8 cellular contexts compared by ENCODE assay signal in genomic region chr12:92927436-92928116, GRCh38. TPM values are rescaled to one million over a fixed set of nuclear protein-coding genes. Genes with fewer than 3 reads are reported as not detected.
A peak's percentile ranks its signal among the peaks of the same experiment; 100 is the strongest.
DNase-seq lines count a peak whose midpoint lies in the region; ATAC-seq, FAIRE-seq and TF ChIP-seq lines count a peak whose summit lies in the region.

No MANE protein-coding gene starts in this region.

- H3F3A ChIP-seq in GM23248 (ENCODE audit: insufficient read depth) (peaks cover 42% of the 10 kb centered on the region), neural cell (ENCODE audit: insufficient read depth, low read length, poor library complexity, severe bottlenecking) (no peaks in the 10 kb centered on the region)

- H4K20me1 ChIP-seq in GM23248 (ENCODE audit: insufficient read depth) (peaks cover 4% of the 10 kb centered on the region; the same call in 1 of the 2 replicates), neural cell (ENCODE audit: insufficient read depth) (no peaks in the 10 kb centered on the region)

- peak overlapping the region; percentile 83 for H3K4me3 ChIP-seq in CD4-positive, CD25-positive, alpha-beta regulatory T cell (ENCODE audit: low read depth, low read length)
- H3K4me3 ChIP-seq in GM23248 = peak overlapping the region; percentile 83
- H3K4me3 ChIP-seq in endocrine pancreas (ENCODE audit: control insufficient read depth, insufficient read depth, low read length) = peak overlapping the region; percentile 79
- H3K4me3 ChIP-seq in neural cell (ENCODE audit: low read length) = peak overlapping the region; percentile 79

- H3K9ac ChIP-seq in GM23248 (peak overlapping the region; percentile 95), endocrine pancreas (ENCODE audit: control insufficient read depth, insufficient read depth, low read length) (no peak overlapping the region), neural cell (ENCODE audit: low read length) (peak overlapping the region; percentile 78)

- H3K4me1 Mint-ChIP-seq in CD4-positive, CD25-positive, alpha-beta regulatory T cell = peaks cover 16 to 44% (median 32%) of the 10 kb centered on the region in 4 donors

- H3K79me2 ChIP-seq in GM23248 (ENCODE audit: insufficient read depth) = peaks cover 58% of the 10 kb centered on the region
- peaks cover 15% of the 10 kb centered on the region for H3K79me2 ChIP-seq in neural cell (replicated peaks; ENCODE audit: insufficient read depth, low read length)

- H3K36me3 ChIP-seq in CD4-positive, CD25-positive, alpha-beta regulatory T cell (ENCODE audit: control insufficient read depth, insufficient read depth, low read length) = no peaks in the 10 kb centered on the region
- H3K36me3 ChIP-seq in GM23248 (ENCODE audit: low read depth) = no peaks in the 10 kb centered on the region
- no peaks in the 10 kb centered on the region for H3K36me3 ChIP-seq in endocrine pancreas (ENCODE audit: control insufficient read depth, insufficient read depth, low read length)
- H3K36me3 ChIP-seq in neural cell (ENCODE audit: insufficient read depth, low read length) = no peaks in the 10 kb centered on the region

- no peak for TF ChIP-seq RAD21 in neural cell (conservative IDR thresholded peaks at IDR 0.05)

- H3K27ac Mint-ChIP-seq in CD4-positive, CD25-positive, alpha-beta regulatory T cell = peak overlapping the region; percentile 90 to 98 (median 93)

- no peaks in the 10 kb centered on the region for H3K27me3 Mint-ChIP-seq in CD4-positive, CD25-positive, alpha-beta regulatory T cell

- peaks cover 8% of the 10 kb centered on the region for H3K36me3 Mint-ChIP-seq in CD4-positive, CD25-positive, alpha-beta regulatory T cell

- no peaks in the 10 kb centered on the region for H3K27me3 ChIP-seq in CD4-positive, CD25-positive, alpha-beta regulatory T cell (ENCODE audit: control insufficient read depth, insufficient read depth, low read length)
- H3K27me3 ChIP-seq in GM23248 (replicated peaks; ENCODE audit: insufficient read depth) (no peaks in the 10 kb centered on the region), endocrine pancreas (ENCODE audit: control insufficient read depth, insufficient read depth, low read length) (no peaks in the 10 kb centered on the region), neural cell (ENCODE audit: insufficient read depth, low read depth, low read length) (no peaks in the 10 kb centered on the region)

- intact Hi-C loops in sciatic nerve (cut with DNase I) = no loop called here

- no peak for TF ChIP-seq EP300 in neural cell (conservative IDR thresholded peaks at IDR 0.05; ENCODE audit: poor library complexity, severe bottlenecking)

- in situ Hi-C loops in GM23248 (cut with MboI) = no loop called here

- WGBS in GM23248 (ENCODE audit: low coverage in 1 of 2, low lambda C conversion rate in 2 of 2, missing lambda C conversion rate in 2 of 2), 2 experiments = 0 to 2% methylated on average over 7 of the region's 7 CpGs

- peaks cover 30% of the 10 kb centered on the region for H3K4me1 ChIP-seq in CD4-positive, CD25-positive, alpha-beta regulatory T cell (ENCODE audit: control insufficient read depth, insufficient read depth, low read length, poor library complexity, severe bottlenecking)
- H3K4me1 ChIP-seq in GM23248 (ENCODE audit: insufficient read depth) = peaks cover 35% of the 10 kb centered on the region
- H3K4me1 ChIP-seq in endocrine pancreas (ENCODE audit: control insufficient read depth, insufficient read depth, low read length) = peaks cover 10% of the 10 kb centered on the region

- peak overlapping the region; percentile 86 to 92 (median 90) for H3K4me3 Mint-ChIP-seq in CD4-positive, CD25-positive, alpha-beta regulatory T cell

- TF ChIP-seq CTCF in neural cell (IDR thresholded peaks at IDR 0.05; ENCODE audit: poor library complexity, severe bottlenecking) = no peak

- peak overlapping the region; percentile 75; the same call in 1 of the 2 replicates for H2AFZ ChIP-seq in GM23248
- H2AFZ ChIP-seq in neural cell (ENCODE audit: low read depth, low read length) = no peak overlapping the region

- H3K27ac ChIP-seq in CD4-positive, CD25-positive, alpha-beta regulatory T cell (ENCODE audit: insufficient read depth, low read length, poor library complexity, severe bottlenecking) = peak overlapping the region; percentile 92
- peak overlapping the region; percentile 89 for H3K27ac ChIP-seq in GM23248
- no peak overlapping the region for H3K27ac ChIP-seq in neural cell (ENCODE audit: low read length)

- DNase-seq in CD4-positive, CD25-positive, alpha-beta regulatory T cell = peak in 2 of 3 donors; percentile 40 to 57
- DNase-seq in GM23248 (peak; percentile 88), RCC 7860 (ENCODE audit: low spot score) (peak; percentile 76), ureter (ENCODE audit: low spot score) (no peak), sciatic nerve (ENCODE audit: low spot score) (no peak)

- H3K4me2 ChIP-seq in GM23248 (ENCODE audit: unreplicated experiment) = peak overlapping the region; percentile 100
- H3K4me2 ChIP-seq in neural cell (ENCODE audit: low read length) = peak overlapping the region; percentile 84

- FAIRE-seq in RCC 7860 (lab: Jason Lieb, UNC) = peak; percentile 83

- H3K9me3 ChIP-seq in CD4-positive, CD25-positive, alpha-beta regulatory T cell (ENCODE audit: control insufficient read depth in 2 of 2, low read length in 2 of 2) = no peaks in the 10 kb centered on the region
- no peaks in the 10 kb centered on the region for H3K9me3 ChIP-seq in GM23248 (ENCODE audit: low read depth)
- no peaks in the 10 kb centered on the region for H3K9me3 ChIP-seq in endocrine pancreas (ENCODE audit: control insufficient read depth, low read length)
- no peaks in the 10 kb centered on the region for H3K9me3 ChIP-seq in neural cell (ENCODE audit: low read length)

- H3K9me2 ChIP-seq in GM23248 (ENCODE audit: insufficient read depth) (no peaks in the 10 kb centered on the region), neural cell (ENCODE audit: insufficient read depth, low read length) (no peaks in the 10 kb centered on the region)

- no peak for ATAC-seq in CD4-positive, CD25-positive, alpha-beta regulatory T cell (ENCODE audit: low read depth in 2 of 2)
- no peak for ATAC-seq in HG02623 (IDR thresholded peaks at IDR 0.05; ENCODE audit: unreplicated experiment)
- no peak for ATAC-seq in sciatic nerve

- peaks cover 0 to 1% (median 0%) of the 10 kb centered on the region in 7 donors for H3K9me3 Mint-ChIP-seq in CD4-positive, CD25-positive, alpha-beta regulatory T cell

TF ChIP-seq in neural cell, 6 proteins besides CTCF, POLR2A, EP300 and RAD21:
- TF ChIP-seq REST (IDR thresholded peaks at IDR 0.05; ENCODE audit: borderline replicate concordance) = no peak
- no peak for TF ChIP-seq POLR2AphosphoS5 (IDR thresholded peaks at IDR 0.05)
- TF ChIP-seq TAF1 (IDR thresholded peaks at IDR 0.05; ENCODE audit: low read depth) = no peak
- TF ChIP-seq EZH2 (IDR thresholded peaks at IDR 0.05; ENCODE audit: borderline replicate concordance, insufficient read depth, low read length, poor library complexity, severe bottlenecking) = no peak
- TF ChIP-seq SMC3 (conservative IDR thresholded peaks at IDR 0.05; ENCODE audit: poor library complexity) = no peak
- TF ChIP-seq MXI1 (conservative IDR thresholded peaks at IDR 0.05; ENCODE audit: poor library complexity, severe bottlenecking) = no peak

RNA-seq across cellular contexts. Expression of gene EEA1, which starts 1.5 kb away (rescaled TPM):
- 11.8 TPM for total RNA-seq in CD4-positive, CD25-positive, alpha-beta regulatory T cell
- 1 to 10 TPM; 5.8 to 9.0 (median 6.6) TPM for polyA plus RNA-seq in CD4-positive, CD25-positive, alpha-beta regulatory T cell
- 16.9 and 17.8 TPM in 2 replicates for total RNA-seq in GM23248 (2014; rRNA removed; shearing (Covaris generic))
- 55.7 and 56.4 TPM in 2 replicates for polyA plus RNA-seq in GM23248 (2016; fragmentation: Nextera tagmentation; extraction: Ambion mirVana)
- 4.5 and 5.6 TPM in 2 replicates for polyA plus RNA-seq in neural cell
- 15.8 and 22.8 TPM in 2 replicates for polyA minus RNA-seq in neural cell
- 46.3 TPM for total RNA-seq in ureter
- total RNA-seq in sciatic nerve = 45.3 TPM

Comparison
In these comparisons a context has a peak if more than half of its experiments do, and no peak if none do; other contexts are left out.
1. DNase-seq: peak in CD4-positive, CD25-positive, alpha-beta regulatory T cell (2 of 3), GM23248 (single experiment) and RCC 7860 (single experiment); none in ureter (single experiment) and sciatic nerve (single experiment).
2. Peak in every context shown above with its lines, with median percentiles within 50 percentile points of each other: H3K4me3 ChIP-seq.